Comparison of ENCODE assay signal across 8 cellular contexts in genomic region chr19:42242071-42242511, GRCh38. TPM values are rescaled to one million over a fixed set of nuclear protein-coding genes. Genes with fewer than 3 reads are reported as not detected.
DNase-seq lines count a peak whose midpoint lies in the region; ATAC-seq lines count a peak whose summit lies in the region.

No MANE protein-coding gene starts in this region.

- H3K27ac ChIP-seq in substantia nigra (ENCODE audit: low read depth, low read length, poor library complexity, severe bottlenecking): peak overlapping the region; percentile 72

- peak; percentile 13 for DNase-seq in amniotic epithelial cell (ENCODE audit: low read depth)
- peak; percentile 40 to 60 for DNase-seq in left colon
- DNase-seq in substantia nigra (lab: John Stamatoyannopoulos, UW): peak in 5 of 49 donors; percentile 41 to 59 (median 51)
- no peak for DNase-seq in SKM-1 treated with dmso at 0.1 percent for 144 hours (lab: John Stamatoyannopoulos, UW; ENCODE audit: unreplicated experiment)
- DNase-seq in SW 1271 (lab: John Stamatoyannopoulos, UW): no peak

- intact Hi-C loops in left colon (cut with DNase I, micrococcal nuclease): no loop called here

- ATAC-seq in GM18519 (IDR thresholded peaks at IDR 0.05; ENCODE audit: low FRiP score, unreplicated experiment): peak; percentile 4
- ATAC-seq in HG03354 (IDR thresholded peaks at IDR 0.05; ENCODE audit: poor library complexity, severe bottlenecking, unreplicated experiment): peak; percentile 3
- ATAC-seq in left colon: no peak
- no peak for ATAC-seq in GM18511 (IDR thresholded peaks at IDR 0.05; ENCODE audit: unreplicated experiment)

RNA-seq across cellular contexts. Expression of gene GSK3A, which starts 0.3 kb away (rescaled TPM):
- total RNA-seq in left colon: 10 to 100 TPM; 40.9 to 43.3 TPM

RNA-seq across cellular contexts. Expression of gene ERF, which starts 12.8 kb away (rescaled TPM):
- total RNA-seq in left colon: 10 to 100 TPM; 40.8 to 50.1 TPM

RNA-seq across cellular contexts. Expression of gene ZNF526, which starts 22.0 kb away (rescaled TPM):
- 1 to 10 TPM; 8.1 to 8.7 TPM for total RNA-seq in left colon

RNA-seq across cellular contexts. Expression of gene DEDD2, which starts 24.6 kb away (rescaled TPM):
- 10 to 100 TPM; 20.5 to 42.2 TPM for total RNA-seq in left colon

RNA-seq across cellular contexts. Expression of gene CIC, which starts 27.0 kb away (rescaled TPM):
- total RNA-seq in left colon: 10 to 100 TPM; 43.0 to 47.9 TPM

Comparison
In these comparisons a context has a peak if more than half of its experiments do, and no peak if none do; other contexts are left out.
1. ATAC-seq: peak in GM18519 (single experiment) and HG03354 (single experiment); none in left colon (single experiment) and GM18511 (single experiment).
2. DNase-seq: peak in amniotic epithelial cell (single experiment) and left colon (2 of 2); none in SKM-1 treated with dmso at 0.1 percent for 144 hours (single experiment) and SW 1271 (0 of 2).